In genomic region chr5:55333811-55334210, GRCh38 we compare ENCODE assay signal across 22 cellular contexts.
A peak's percentile ranks its signal among the peaks of the same experiment; 100 is the strongest.
DNase-seq lines count a peak whose midpoint lies in the region; ATAC-seq and TF ChIP-seq lines count a peak whose summit lies in the region.
"Had no signal": no experiment of that assay in that cellular context is flagged by ENCODE, and none has a peak within 500 bp of the region (broad histone marks: within the 10 kb centered on the region; RNA-seq: fewer than 3 reads in every experiment).

No MANE protein-coding gene starts in this region.

- no peak overlapping the region for H3K9ac ChIP-seq in OCI-LY3 (ENCODE audit: low read length)
- H3K9ac ChIP-seq: BLaER1 treated with 17β-estradiol and CSF1 and Interleukin-3, amounts not matched to agents 10 nM and 100 nM had no signal

- H4K20me1 ChIP-seq in OCI-LY3 (ENCODE audit: insufficient read depth, low read length) = peaks cover 11% of the 10 kb centered on the region; the same call in 1 of the 2 replicates

- DNase-seq in memory B cell (ENCODE audit: low spot score in 2 of 2) = no peak
- no peak for DNase-seq in DMS 273 treated with DMSO at 0.1 percent for 48 hours (lab: John Stamatoyannopoulos, UW)
- no peak for DNase-seq in stimulated activated CD4-positive, alpha-beta T cell treated with anti-CD3 and anti-CD28 coated beads, Interleukin-1b, Interleukin-23, amount 100 ng/mL, for 48 hours
- DNase-seq: AML-193; Caco-2; Calu3; CD4-positive, alpha-beta T cell; CD8-positive, alpha-beta T cell; DMS153; DMS53; DMS79; DND-41; EL; GDM1 had no signal

- CTCF ChIA-PET in HEK293 (lab: Yijun Ruan, JAX) = no interaction called here

- H3K27ac ChIP-seq in HEK293 (ENCODE audit: extremely low read depth, low read depth, low read length) (no peak overlapping the region), OCI-LY3 (ENCODE audit: low read length) (peak overlapping the region; percentile 72)
- H3K27ac ChIP-seq: 22Rv1; A549; BLaER1 treated with 17β-estradiol and CSF1 and Interleukin-3, amounts not matched to agents 10 nM and 100 nM; C4-2B had no signal

- no peak overlapping the region for H3K4me3 ChIP-seq in HEK293 (ENCODE audit: low read depth, low read length)
- no peak overlapping the region for H3K4me3 ChIP-seq in OCI-LY3 (ENCODE audit: low read length)
- H3K4me3 ChIP-seq: A549; BLaER1 treated with 17β-estradiol and CSF1 and Interleukin-3, amounts not matched to agents 10 nM and 100 nM; GM12878 had no signal

- H2AFZ ChIP-seq in OCI-LY3 (ENCODE audit: low read depth, low read length) = no peak overlapping the region

- H3K9me3 ChIP-seq in HEK293 (ENCODE audit: control insufficient read depth, insufficient read depth, low read depth, low read length) (no peaks in the 10 kb centered on the region), OCI-LY3 (ENCODE audit: insufficient read depth, low read length) (no peaks in the 10 kb centered on the region)
- H3K9me3 ChIP-seq: A549; BLaER1 treated with 17β-estradiol and CSF1 and Interleukin-3, amounts not matched to agents 10 nM and 100 nM; Caco-2 had no signal

- no peaks in the 10 kb centered on the region for H3K27me3 ChIP-seq in OCI-LY3 (ENCODE audit: low read depth, low read length)
- H3K27me3 ChIP-seq: BLaER1 treated with 17β-estradiol and CSF1 and Interleukin-3, amounts not matched to agents 10 nM and 100 nM had no signal

- H3K4me3 Mint-ChIP-seq in memory B cell = no peak overlapping the region
- H3K4me3 Mint-ChIP-seq: B cell; CD4-positive, alpha-beta T cell; CD8-positive, alpha-beta T cell had no signal

- peaks cover 61% of the 10 kb centered on the region for H3K79me2 ChIP-seq in OCI-LY3 (ENCODE audit: low read length)

- TF ChIP-seq CTCF in HEK293 (tag by site-specific recombination; IDR thresholded peaks at IDR 0.05) (no peak), OCI-LY3 (IDR thresholded peaks at IDR 0.05; ENCODE audit: low read depth, low read length) (no peak)

- H3K27ac Mint-ChIP-seq in memory B cell = peak overlapping the region; percentile 4
- H3K27ac Mint-ChIP-seq: B cell; CD4-positive, alpha-beta T cell; CD8-positive, alpha-beta T cell had no signal

- peaks cover 12% of the 10 kb centered on the region for H3K4me1 Mint-ChIP-seq in memory B cell

- peaks cover 32% of the 10 kb centered on the region for H3K36me3 Mint-ChIP-seq in memory B cell

- ATAC-seq in memory B cell (ENCODE audit: low read depth) = no peak
- ATAC-seq: A549; CD8-positive, alpha-beta T cell; GM12878 had no signal

- H3K27me3 Mint-ChIP-seq in memory B cell = no peaks in the 10 kb centered on the region
- H3K27me3 Mint-ChIP-seq: B cell; CD4-positive, alpha-beta T cell had no signal

- H3K4me1 ChIP-seq in HEK293 (ENCODE audit: control insufficient read depth, insufficient read depth, low read length) (no peaks in the 10 kb centered on the region), OCI-LY3 (ENCODE audit: low read length) (peaks cover 26% of the 10 kb centered on the region)
- H3K4me1 ChIP-seq: Caco-2 had no signal

- H3K36me3 ChIP-seq in HEK293 (ENCODE audit: control insufficient read depth in 2 of 2, insufficient read depth in 1 of 2, low read length in 2 of 2) (peaks cover 23 to 45% of the 10 kb centered on the region in 2 experiments; a peak in 2 of 3 replicates), OCI-LY3 (replicated peaks; ENCODE audit: low read depth, low read length) (peaks cover 33% of the 10 kb centered on the region)

- POLR2A ChIA-PET in HEK293 (lab: Yijun Ruan, JAX) = no interaction called here

- no peaks in the 10 kb centered on the region for H3K9me3 Mint-ChIP-seq in memory B cell
- H3K9me3 Mint-ChIP-seq: CD4-positive, alpha-beta T cell; CD8-positive, alpha-beta T cell had no signal

- 0 out of 2 replicates have a peak overlapping the region, but pooled peaks have one; percentile 16 for H3K4me2 ChIP-seq in OCI-LY3 (ENCODE audit: low read length)
- H3K4me2 ChIP-seq: A549; BLaER1 treated with 17β-estradiol and CSF1 and Interleukin-3, amounts not matched to agents 10 nM and 100 nM had no signal

TF ChIP-seq in HEK293, 187 proteins besides CTCF, POLR2A, EP300 and RAD21:
- TF ChIP-seq ZNF146 (tag by site-specific recombination; IDR thresholded peaks at IDR 0.05) (peak; percentile 86), ZNF558 (tag by site-specific recombination; IDR thresholded peaks at IDR 0.05) (no peak), ZNF629 (tag by site-specific recombination; IDR thresholded peaks at IDR 0.05) (no peak)
- TF ChIP-seq, protein P1, sequence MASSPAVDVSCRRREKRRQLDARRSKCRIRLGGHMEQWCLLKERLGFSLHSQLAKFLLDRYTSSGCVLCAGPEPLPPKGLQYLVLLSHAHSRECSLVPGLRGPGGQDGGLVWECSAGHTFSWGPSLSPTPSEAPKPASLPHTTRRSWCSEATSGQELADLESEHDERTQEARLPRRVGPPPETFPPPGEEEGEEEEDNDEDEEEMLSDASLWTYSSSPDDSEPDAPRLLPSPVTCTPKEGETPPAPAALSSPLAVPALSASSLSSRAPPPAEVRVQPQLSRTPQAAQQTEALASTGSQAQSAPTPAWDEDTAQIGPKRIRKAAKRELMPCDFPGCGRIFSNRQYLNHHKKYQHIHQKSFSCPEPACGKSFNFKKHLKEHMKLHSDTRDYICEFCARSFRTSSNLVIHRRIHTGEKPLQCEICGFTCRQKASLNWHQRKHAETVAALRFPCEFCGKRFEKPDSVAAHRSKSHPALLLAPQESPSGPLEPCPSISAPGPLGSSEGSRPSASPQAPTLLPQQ (tag by site-specific recombination; IDR thresholded peaks at IDR 0.05) = no peak
